9 cellular contexts compared by ENCODE assay signal in genomic region chr3:64163019-64163754, GRCh38.
DNase-seq lines count a peak whose midpoint lies in the region; ATAC-seq and TF ChIP-seq lines count a peak whose summit lies in the region.
"Had no signal": no experiment of that assay in that cellular context is flagged by ENCODE, and none has a peak within 500 bp of the region (broad histone marks: within the 10 kb centered on the region; RNA-seq: fewer than 3 reads in every experiment).

No MANE protein-coding gene starts in this region.

- H3K36me3 ChIP-seq in esophagus muscularis mucosa: peaks cover 0 to 22% (median 14%) of the 10 kb centered on the region in 4 donors
- H3K36me3 ChIP-seq in suprapubic skin: peaks cover 11% of the 10 kb centered on the region

- 62% methylated on average over 8 of the region's 8 CpGs for WGBS in esophagus muscularis mucosa
- 52% methylated on average over 8 of the region's 8 CpGs for WGBS in suprapubic skin

- TF ChIP-seq POLR2A in esophagus muscularis mucosa (IDR thresholded peaks at IDR 0.05; ENCODE audit: low read depth) (no peak), suprapubic skin (IDR thresholded peaks at IDR 0.05) (no peak)

- ATAC-seq in GM21360 (IDR thresholded peaks at IDR 0.05; ENCODE audit: unreplicated experiment) (peak; percentile 41), HG03432 (IDR thresholded peaks at IDR 0.05; ENCODE audit: unreplicated experiment) (peak; percentile 48)

- no peak for TF ChIP-seq EP300 in esophagus muscularis mucosa (IDR thresholded peaks at IDR 0.05)
- TF ChIP-seq EP300 in suprapubic skin (IDR thresholded peaks at IDR 0.05): no peak

- H3K4me3 ChIP-seq in esophagus muscularis mucosa (no peak overlapping the region), suprapubic skin (no peak overlapping the region)
- H3K4me3 ChIP-seq: stomach had no signal

- in situ Hi-C loops in KBM-7 (cut with MboI; ENCODE audit: low pct_unique_long_range_greater_than_20kb, low sequenced_read_pairs): no loop called here

- no peaks in the 10 kb centered on the region for H3K27me3 ChIP-seq in esophagus muscularis mucosa
- H3K27me3 ChIP-seq in suprapubic skin: no peaks in the 10 kb centered on the region
- H3K27me3 ChIP-seq: stomach had no signal

- H3K9me3 ChIP-seq in esophagus muscularis mucosa (no peaks in the 10 kb centered on the region), suprapubic skin (no peaks in the 10 kb centered on the region)
- H3K9me3 ChIP-seq: stomach had no signal

- TF ChIP-seq CTCF in esophagus muscularis mucosa (IDR thresholded peaks at IDR 0.05): no peak
- no peak for TF ChIP-seq CTCF in suprapubic skin (IDR thresholded peaks at IDR 0.05)

- no peak for DNase-seq in esophagus muscularis mucosa (ENCODE audit: extremely low spot score)
- no peak for DNase-seq in suprapubic skin (ENCODE audit: low spot score in 2 of 2)
- no peak for DNase-seq in RPMI8226
- DNase-seq in KBM-7: no peak
- DNase-seq in AML-193 (lab: John Stamatoyannopoulos, UW): no peak
- DNase-seq: activated T-cell treated with anti-CD3 and anti-CD28 coated beads, Interleukin-2, amount 50 U/mL, for 24 hours; stomach had no signal

- intact Hi-C loops in esophagus muscularis mucosa (cut with DNase I): loop anchor here (5.0 to 10.0 kb wide), 2 partner anchors 131 to 232 kb away; no protein-coding TSS in a partner anchor

- peaks cover 31 to 86% (median 86%) of the 10 kb centered on the region in 4 donors for H3K4me1 ChIP-seq in esophagus muscularis mucosa
- H3K4me1 ChIP-seq in suprapubic skin: peaks cover 73% of the 10 kb centered on the region

- H3K27ac ChIP-seq in esophagus muscularis mucosa (replicated peaks in 1 of 4) (peak overlapping the region; percentile 7 to 56 (median 47)), suprapubic skin (peak overlapping the region; percentile 73)
